ENCODE assay signal across 15 cellular contexts in genomic region chr13:110068176-110068473, GRCh38.
DNase-seq lines count a peak whose midpoint lies in the region; ATAC-seq and TF ChIP-seq lines count a peak whose summit lies in the region.
"Had no signal": no experiment of that assay in that cellular context is flagged by ENCODE, and none has a peak within 500 bp of the region (broad histone marks: within the 10 kb centered on the region; RNA-seq: fewer than 3 reads in every experiment).

No MANE protein-coding gene starts in this region.

- WGBS in hepatocyte (ENCODE audit: low lambda C conversion rate, missing lambda C conversion rate) = 90% methylated on average over 3 of the region's 3 CpGs

- DNase-seq in Right ventricle myocardium inferior (ENCODE audit: missing footprints) = no peak
- no peak for DNase-seq in right atrium auricular region (ENCODE audit: low spot score)
- no peak for DNase-seq in adipocyte (ENCODE audit: low read depth)
- DNase-seq in hepatocyte (ENCODE audit: low spot score) = no peak
- no peak for DNase-seq in NCI-H1092 (lab: John Stamatoyannopoulos, UW)
- DNase-seq in NCI-H82 treated with DMSO at 0.1 percent for 48 hours (lab: John Stamatoyannopoulos, UW; ENCODE audit: unreplicated experiment) = no peak
- no peak for DNase-seq in nucleus accumbens (lab: John Stamatoyannopoulos, UW)
- DNase-seq: 8988T; CD4-positive, alpha-beta memory T cell; DMS153; DMS79 treated with DMSO at 0.1 percent for 48 hours; GF-D8 had no signal

- H2AFZ ChIP-seq in hepatocyte = no peak overlapping the region

- peaks cover 0 to 6% of the 10 kb centered on the region in 2 donors for H3K4me1 ChIP-seq in right atrium auricular region
- H3K4me1 ChIP-seq in adipocyte (ENCODE audit: control insufficient read depth, insufficient read depth, low read length) = peaks cover 24% of the 10 kb centered on the region
- no peaks in the 10 kb centered on the region for H3K4me1 ChIP-seq in hepatocyte (ENCODE audit: insufficient read depth)
- H3K4me1 ChIP-seq: BLaER1, HAP-1 had no signal

- H3K4me3 ChIP-seq in right atrium auricular region = no peak overlapping the region
- no peak overlapping the region for H3K4me3 ChIP-seq in adipocyte (ENCODE audit: low read length)
- no peak overlapping the region for H3K4me3 ChIP-seq in hepatocyte
- H3K4me3 ChIP-seq: BLaER1, HAP-1 had no signal

- ATAC-seq in Right ventricle myocardium inferior = peak; percentile 84
- ATAC-seq: HepG2 had no signal

- no peaks in the 10 kb centered on the region for H3K27me3 ChIP-seq in right atrium auricular region
- H3K27me3 ChIP-seq in adipocyte (replicated peaks; ENCODE audit: control insufficient read depth, insufficient read depth, low read length) = no peaks in the 10 kb centered on the region
- H3K27me3 ChIP-seq in hepatocyte = no peaks in the 10 kb centered on the region

- intact Hi-C loops in Right ventricle myocardium inferior (cut with DNase I) = no loop called here

- H3K9me2 ChIP-seq in hepatocyte (replicated peaks; ENCODE audit: insufficient read depth) = no peaks in the 10 kb centered on the region

- no peaks in the 10 kb centered on the region for H3K36me3 ChIP-seq in right atrium auricular region
- no peaks in the 10 kb centered on the region for H3K36me3 ChIP-seq in adipocyte (ENCODE audit: control insufficient read depth, insufficient read depth, low read length, severe bottlenecking)
- H3K36me3 ChIP-seq in hepatocyte (replicated peaks; ENCODE audit: insufficient read depth, low read depth) = no peaks in the 10 kb centered on the region
- H3K36me3 ChIP-seq: BLaER1, HAP-1 had no signal

- H4K20me1 ChIP-seq in hepatocyte (ENCODE audit: insufficient read depth, poor library complexity, severe bottlenecking) = no peaks in the 10 kb centered on the region
- H4K20me1 ChIP-seq: BLaER1 had no signal

- no peaks in the 10 kb centered on the region for H3K79me2 ChIP-seq in hepatocyte

- H3K9ac ChIP-seq in adipocyte (ENCODE audit: low read length) = peak overlapping the region; percentile 71
- H3K9ac ChIP-seq: BLaER1 had no signal

- no peak overlapping the region for H3K4me2 ChIP-seq in hepatocyte
- H3K4me2 ChIP-seq: BLaER1 had no signal

- H3K27ac ChIP-seq in right atrium auricular region = no peak overlapping the region
- H3K27ac ChIP-seq in hepatocyte = peak overlapping the region; percentile 43
- H3K27ac ChIP-seq: BLaER1 had no signal

- H3K9me3 ChIP-seq in right atrium auricular region = no peaks in the 10 kb centered on the region
- H3K9me3 ChIP-seq in adipocyte (ENCODE audit: control insufficient read depth, low read length) = no peaks in the 10 kb centered on the region
- no peaks in the 10 kb centered on the region for H3K9me3 ChIP-seq in hepatocyte (ENCODE audit: low read depth)
- H3K9me3 ChIP-seq: BLaER1, HAP-1 had no signal

- TF ChIP-seq CTCF in right atrium auricular region (IDR thresholded peaks at IDR 0.05) (no peak), hepatocyte (IDR thresholded peaks at IDR 0.05; ENCODE audit: poor library complexity) (no peak)
